ENCODE assay signal across 8 cellular contexts in genomic region chr1:3314561-3315271, GRCh38.
DNase-seq lines count a peak whose midpoint lies in the region; ATAC-seq and TF ChIP-seq lines count a peak whose summit lies in the region.
"Had no signal": no experiment of that assay in that cellular context is flagged by ENCODE, and none has a peak within 500 bp of the region (broad histone marks: within the 10 kb centered on the region; RNA-seq: fewer than 3 reads in every experiment).

No MANE protein-coding gene starts in this region.

- H3K27me3 ChIP-seq in body of pancreas: no peaks in the 10 kb centered on the region
- H3K27me3 ChIP-seq in tibial artery: no peaks in the 10 kb centered on the region

- CTCF ChIA-PET in HEK293 (lab: Yijun Ruan, JAX): interaction anchor here (0.6 kb wide), 2 partner anchors 110 to 290 kb away, joined by 3 read pairs; no protein-coding TSS in a partner anchor

- ATAC-seq in body of pancreas: no peak
- no peak for ATAC-seq in GM18498 (IDR thresholded peaks at IDR 0.05; ENCODE audit: unreplicated experiment)
- ATAC-seq: left lung had no signal

- no peaks in the 10 kb centered on the region; the same call in 1 of the 2 replicates for H3K4me1 ChIP-seq in HEK293 (ENCODE audit: control insufficient read depth, insufficient read depth, low read length)
- H3K4me1 ChIP-seq in body of pancreas: peaks cover 34% of the 10 kb centered on the region
- H3K4me1 ChIP-seq in tibial artery: peaks cover 4 to 73% (median 60%) of the 10 kb centered on the region in 4 donors

- H3K9me3 ChIP-seq in HEK293 (ENCODE audit: control insufficient read depth, insufficient read depth, low read depth, low read length): no peaks in the 10 kb centered on the region
- H3K9me3 ChIP-seq in body of pancreas: no peaks in the 10 kb centered on the region
- no peaks in the 10 kb centered on the region for H3K9me3 ChIP-seq in tibial artery

- H3K27ac ChIP-seq in HEK293 (ENCODE audit: extremely low read depth, low read depth, low read length) (no peak overlapping the region), body of pancreas (peak overlapping the region in 3 of 4 donors; percentile 30 to 89 (median 85)), tibial artery (peak overlapping the region; percentile 96 to 97)

- no peak for TF ChIP-seq POLR2A in body of pancreas (IDR thresholded peaks at IDR 0.05)

- POLR2A ChIA-PET in HEK293 (lab: Yijun Ruan, JAX): no interaction called here

- WGBS in body of pancreas, 2 donors: 70 to 72% methylated on average over 21 of the region's 21 CpGs

- H3K4me3 ChIP-seq in HEK293 (ENCODE audit: low read depth, low read length) (no peak overlapping the region), body of pancreas (no peak overlapping the region), tibial artery (peak overlapping the region; percentile 26 to 36)
- H3K4me3 ChIP-seq: left lung had no signal

- H3K36me3 ChIP-seq in HEK293 (ENCODE audit: control insufficient read depth in 2 of 2, insufficient read depth in 1 of 2, low read length in 2 of 2) (no peaks in the 10 kb centered on the region), body of pancreas (replicated peaks in 1 of 2; ENCODE audit: insufficient read depth in 1 of 2, low read depth in 2 of 2) (no peaks in the 10 kb centered on the region), tibial artery (no peaks in the 10 kb centered on the region)
- H3K36me3 ChIP-seq: left lung had no signal

- TF ChIP-seq CTCF in HEK293 (tag by site-specific recombination; IDR thresholded peaks at IDR 0.05) (no peak), body of pancreas (IDR thresholded peaks at IDR 0.05) (no peak), tibial artery (IDR thresholded peaks at IDR 0.05) (no peak)

- DNase-seq in body of pancreas: no peak
- peak; percentile 78 for DNase-seq in left kidney (ENCODE audit: low read depth, low spot score)
- no peak for DNase-seq in tibial artery
- DNase-seq in stimulated activated CD4-positive, alpha-beta T cell treated with anti-CD3 and anti-CD28 coated beads, Interleukin-4, amount 100 ng/mL, for 1 hour: no peak
- no peak for DNase-seq in germinal center (ENCODE audit: low spot score)

- intact Hi-C loops in body of pancreas (cut with DNase I) (no loop called here), tibial artery (cut with DNase I; ENCODE audit: low total_unique reads) (loop anchor here (5.0 kb wide), 3 partner anchors 37 to 107 kb away; no protein-coding TSS in a partner anchor)

TF ChIP-seq in HEK293, 187 proteins besides CTCF, POLR2A, EP300 and RAD21:
- 0 out of 2 replicates have a peak, but pooled peaks have one; percentile 29 for TF ChIP-seq ZFHX2 (tag by site-specific recombination; conservative IDR thresholded peaks at IDR 0.05)
- TF ChIP-seq ZNF10 (tag by site-specific recombination; IDR thresholded peaks at IDR 0.05): no peak

Comparison
In these comparisons a context has a peak if more than half of its experiments do, and no peak if none do; other contexts are left out.
1. H3K4me3 ChIP-seq: peak in tibial artery (2 of 2); none in HEK293 (single experiment) and body of pancreas (0 of 2).